In the genomic region with DNA sequence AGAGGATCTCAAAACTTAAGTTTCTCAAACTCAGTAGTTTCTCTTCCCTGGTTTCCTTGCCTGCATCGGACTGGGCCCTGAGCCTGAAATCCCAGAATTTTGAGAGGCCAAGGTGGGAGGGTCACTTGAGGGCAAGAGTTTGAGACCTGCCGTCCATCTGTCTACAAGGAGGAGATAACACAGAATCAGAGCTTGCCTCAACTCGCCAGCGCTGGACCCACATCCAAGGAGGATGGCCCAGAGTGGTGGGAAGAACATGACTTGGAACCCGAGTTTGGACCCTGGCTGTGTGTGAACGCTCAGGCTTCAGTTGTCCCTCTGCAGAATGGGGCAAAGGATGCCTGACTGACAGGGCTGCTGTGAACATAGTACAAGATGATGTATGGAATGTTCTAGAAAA, we compare ENCODE assay signal across 24 cellular contexts.
DNase-seq lines count a peak whose midpoint lies in the region; ATAC-seq and TF ChIP-seq lines count a peak whose summit lies in the region.
"Had no signal": no experiment of that assay in that cellular context is flagged by ENCODE, and none has a peak within 500 bp of the region (broad histone marks: within the 10 kb centered on the region; RNA-seq: fewer than 3 reads in every experiment).

No MANE protein-coding gene starts in this region.

- POLR2A ChIA-PET in HEK293T (lab: Yijun Ruan, JAX), result no interaction called here

- no peaks in the 10 kb centered on the region for H4K20me1 ChIP-seq in BLaER1
- no peaks in the 10 kb centered on the region for H4K20me1 ChIP-seq in GM23248 (ENCODE audit: insufficient read depth)

- peaks cover 59% of the 10 kb centered on the region for H3F3A ChIP-seq in GM23248 (ENCODE audit: insufficient read depth)

- H3K79me2 ChIP-seq in GM23248 (ENCODE audit: insufficient read depth), result peaks cover 56% of the 10 kb centered on the region

- TF ChIP-seq CTCF in upper lobe of right lung (IDR thresholded peaks at IDR 0.05), result no peak

- H3K4me3 ChIP-seq in BLaER1 (no peak overlapping the region), GM23248 (no peak overlapping the region), upper lobe of right lung (no peak overlapping the region)
- H3K4me3 ChIP-seq: A549 had no signal

- H3K9me3 Mint-ChIP-seq in stimulated activated naive CD8-positive, alpha-beta T cell treated with anti-CD3 and anti-CD28 coated beads, Interleukin-15, amount 100 ng/mL, for 72 hours, result peaks cover 0 to 6% of the 10 kb centered on the region in 2 donors

- no peaks in the 10 kb centered on the region for H3K27me3 ChIP-seq in BLaER1
- no peaks in the 10 kb centered on the region for H3K27me3 ChIP-seq in GM23248 (replicated peaks; ENCODE audit: insufficient read depth)
- H3K27me3 ChIP-seq in upper lobe of right lung, result no peaks in the 10 kb centered on the region

- no peak for ATAC-seq in upper lobe of right lung
- ATAC-seq in stimulated activated naive CD8-positive, alpha-beta T cell treated with anti-CD3 and anti-CD28 coated beads, Interleukin-15, amount 100 ng/mL, for 72 hours, result no peak
- ATAC-seq: A549; CD8-positive, alpha-beta T cell had no signal

- H3K9me3 ChIP-seq in BLaER1 (no peaks in the 10 kb centered on the region), GM23248 (ENCODE audit: low read depth) (no peaks in the 10 kb centered on the region), upper lobe of right lung (no peaks in the 10 kb centered on the region)
- H3K9me3 ChIP-seq: A549 had no signal

- H3K27ac Mint-ChIP-seq in stimulated activated naive CD8-positive, alpha-beta T cell treated with anti-CD3 and anti-CD28 coated beads, Interleukin-15, amount 100 ng/mL, for 72 hours, result no peak overlapping the region
- H3K27ac Mint-ChIP-seq: CD8-positive, alpha-beta T cell had no signal

- no peak overlapping the region for H2AFZ ChIP-seq in GM23248

- no peaks in the 10 kb centered on the region for H3K9me2 ChIP-seq in GM23248 (ENCODE audit: insufficient read depth)

- CTCF ChIA-PET in HEK293T (lab: Yijun Ruan, JAX), result no interaction called here

- in situ Hi-C loops in GM23248 (cut with MboI), result no loop called here

- no peaks in the 10 kb centered on the region for H3K4me1 Mint-ChIP-seq in stimulated activated naive CD8-positive, alpha-beta T cell treated with anti-CD3 and anti-CD28 coated beads, Interleukin-15, amount 100 ng/mL, for 72 hours
- H3K4me1 Mint-ChIP-seq: IgD-negative memory B cell had no signal

- H3K4me3 Mint-ChIP-seq in stimulated activated naive CD8-positive, alpha-beta T cell treated with anti-CD3 and anti-CD28 coated beads, Interleukin-15, amount 100 ng/mL, for 72 hours, result no peak overlapping the region
- H3K4me3 Mint-ChIP-seq: CD8-positive, alpha-beta T cell; IgD-negative memory B cell had no signal

- H3K36me3 ChIP-seq in BLaER1 (no peaks in the 10 kb centered on the region), GM23248 (ENCODE audit: low read depth) (peaks cover 6% of the 10 kb centered on the region; the same call in 1 of the 2 replicates), upper lobe of right lung (no peaks in the 10 kb centered on the region)

- DNase-seq in GM23248 (no peak), mesenteric fat pad (ENCODE audit: low spot score) (peak; percentile 64), upper lobe of right lung (peak; percentile 43), HEK293T (ENCODE audit: extremely low spot score) (no peak), DMS79 (lab: John Stamatoyannopoulos, UW) (no peak)
- DNase-seq in stimulated activated naive CD8-positive, alpha-beta T cell treated with anti-CD3 and anti-CD28 coated beads, Interleukin-15, amount 100 ng/mL, for 72 hours, result no peak
- DNase-seq: AML-193; Caco-2; CD8-positive, alpha-beta T cell; DMS79 treated with DMSO at 0.1 percent for 48 hours; GF-D8; HCEC 1CT; NCI-H1048; NCI-H1417; NCI-H1694; NCI-H2029 treated with DMSO at 0.1 percent for 48 hours; NCI-H2227 treated with DMSO at 0.1 percent for 48 hours; NCI-H526 treated with DMSO at 0.1 percent for 48 hours; SHP77 had no signal

- H3K27ac ChIP-seq in BLaER1 (no peak overlapping the region), GM23248 (peak overlapping the region; percentile 10; the same call in 1 of the 2 replicates), upper lobe of right lung (no peak overlapping the region)
- H3K27ac ChIP-seq: C4-2B, KMS-11 had no signal

- H3K4me2 ChIP-seq in BLaER1 (peak overlapping the region; percentile 66), GM23248 (ENCODE audit: unreplicated experiment) (no peak overlapping the region)
- H3K4me2 ChIP-seq: A549, KMS-11 had no signal

- intact Hi-C loops in upper lobe of right lung (cut with DNase I), result no loop called here

- H3K27me3 Mint-ChIP-seq in stimulated activated naive CD8-positive, alpha-beta T cell treated with anti-CD3 and anti-CD28 coated beads, Interleukin-15, amount 100 ng/mL, for 72 hours, result peaks cover 3% of the 10 kb centered on the region

- WGBS in GM23248 (ENCODE audit: low coverage in 1 of 2, low lambda C conversion rate in 2 of 2, missing lambda C conversion rate in 2 of 2), 2 experiments, result 98 to 99% methylated on average over 6 of the region's 6 CpGs

- H3K4me1 ChIP-seq in BLaER1 (peaks cover 21% of the 10 kb centered on the region), GM23248 (ENCODE audit: insufficient read depth) (peaks cover 34% of the 10 kb centered on the region), upper lobe of right lung (no peaks in the 10 kb centered on the region)

- H3K9ac ChIP-seq in BLaER1, result no peak overlapping the region
- H3K9ac ChIP-seq in GM23248, result 0 out of 2 replicates have a peak overlapping the region, but pooled peaks have one; percentile 5
- H3K9ac ChIP-seq: KMS-11 had no signal

TF ChIP-seq in HEK293T, 16 proteins besides CTCF, POLR2A, EP300 and RAD21:
- TF ChIP-seq SUZ12 (IDR thresholded peaks at IDR 0.05) (no peak), FOXA1 (IDR thresholded peaks at IDR 0.05) (no peak), ZNF384 (IDR thresholded peaks at IDR 0.05) (no peak)

Comparison
In these comparisons a context has a peak if more than half of its experiments do, and no peak if none do; other contexts are left out.
1. DNase-seq: peak in mesenteric fat pad (single experiment) and upper lobe of right lung (single experiment); none in GM23248 (single experiment), HEK293T (single experiment), DMS79 (single experiment) and stimulated activated naive CD8-positive, alpha-beta T cell treated with anti-CD3 and anti-CD28 coated beads, Interleukin-15, amount 100 ng/mL, for 72 hours (0 of 2).